8 cellular contexts compared by ENCODE assay signal in the genomic region with DNA sequence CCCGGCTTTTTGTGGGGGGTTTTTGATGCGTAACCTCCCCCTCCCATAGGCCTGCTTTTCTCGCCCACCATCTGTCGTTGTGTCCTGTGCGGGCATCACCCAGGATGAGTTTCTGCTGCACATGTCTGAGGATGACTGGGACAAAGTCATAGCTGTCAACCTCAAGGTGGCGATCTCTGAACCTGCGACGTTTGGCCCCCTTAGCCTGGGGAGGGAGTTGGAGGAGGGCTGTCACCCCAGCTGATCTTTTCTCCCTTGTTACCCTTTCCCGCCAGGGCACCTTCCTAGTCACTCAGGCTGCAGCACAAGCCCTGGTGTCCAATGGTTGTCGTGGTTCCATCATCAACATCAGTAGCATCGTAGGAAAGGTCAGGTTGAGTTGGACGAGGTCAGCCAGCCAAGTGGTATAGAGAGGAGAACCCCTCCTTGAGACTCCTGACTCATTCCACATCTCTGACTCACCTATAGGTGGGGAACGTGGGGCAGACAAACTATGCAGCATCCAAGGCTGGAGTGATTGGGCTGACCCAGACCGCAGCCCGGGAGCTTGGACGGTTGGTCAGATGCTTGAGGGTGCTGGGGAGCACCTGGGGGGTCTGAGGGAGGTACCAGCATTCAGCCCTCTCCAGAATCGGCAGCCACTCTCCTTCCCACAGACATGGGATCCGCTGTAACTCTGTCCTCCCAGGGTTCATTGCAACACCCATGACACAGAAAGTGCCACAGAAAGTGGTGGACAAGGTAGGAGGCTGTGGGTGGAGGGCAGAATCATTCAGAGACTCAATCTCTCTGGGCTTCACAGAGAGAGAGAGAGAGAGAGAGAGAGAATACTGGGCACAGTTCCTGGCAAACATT. TPM values are rescaled to one million over a fixed set of nuclear protein-coding genes. Genes with fewer than 3 reads are reported as not detected.
DNase-seq lines count a peak whose midpoint lies in the region; ATAC-seq and TF ChIP-seq lines count a peak whose summit lies in the region.

No MANE protein-coding gene starts in this region.

- H3K4me1 ChIP-seq in BLaER1 treated with 17β-estradiol and CSF1 and Interleukin-3, amounts not matched to agents 10 nM and 100 nM, result peaks cover 54 to 68% (median 58%) of the 10 kb centered on the region in 10 experiments
- peaks cover 42% of the 10 kb centered on the region for H3K4me1 ChIP-seq in smooth muscle cell (ENCODE audit: low read depth)

- H3K4me3 Mint-ChIP-seq in activated CD8-positive, alpha-beta T cell treated with anti-CD3 and anti-CD28 coated beads, Interleukin-2, amount 10 ng/mL, durations not matched to agents 7 days and 5 days, result peak overlapping the region; percentile 91

- peak overlapping the region; percentile 92 for H3K27ac Mint-ChIP-seq in activated CD8-positive, alpha-beta T cell treated with anti-CD3 and anti-CD28 coated beads, Interleukin-2, amount 10 ng/mL, durations not matched to agents 7 days and 5 days

- POLR2A ChIA-PET in activated CD8-positive, alpha-beta T cell treated with anti-CD3 and anti-CD28 coated beads, Interleukin-2, amount 10 ng/mL, durations not matched to agents 7 days and 5 days (lab: Charles Lee), result interaction anchor here (0.9 to 2.4 kb wide), 4 partner anchors 8 to 233 kb away, joined by 3 to 12 read pairs (median 6); a partner anchor contains a TSS

- CTCF ChIA-PET in activated CD8-positive, alpha-beta T cell treated with anti-CD3 and anti-CD28 coated beads, Interleukin-2, amount 10 ng/mL, durations not matched to agents 7 days and 5 days (lab: Charles Lee), result interaction anchor here (0.5 to 2.4 kb wide), 4 partner anchors 10 to 47 kb away, joined by 3 to 28 read pairs (median 6); no protein-coding TSS in a partner anchor

- H3K4me3 ChIP-seq in BLaER1 treated with 17β-estradiol and CSF1 and Interleukin-3, amounts not matched to agents 10 nM and 100 nM, result peak overlapping the region; percentile 65 to 83 (median 73)
- H3K4me3 ChIP-seq in smooth muscle cell, result peak overlapping the region; percentile 88

- H2AFZ ChIP-seq in smooth muscle cell (ENCODE audit: low read depth), result no peak overlapping the region

- peaks cover 46% of the 10 kb centered on the region for H3K36me3 Mint-ChIP-seq in activated CD8-positive, alpha-beta T cell treated with anti-CD3 and anti-CD28 coated beads, Interleukin-2, amount 10 ng/mL, durations not matched to agents 7 days and 5 days (ENCODE audit: low read depth)

- peak overlapping the region; percentile 67 to 87 (median 80) for H3K9ac ChIP-seq in BLaER1 treated with 17β-estradiol and CSF1 and Interleukin-3, amounts not matched to agents 10 nM and 100 nM
- H3K9ac ChIP-seq in smooth muscle cell (ENCODE audit: low read depth), result peak overlapping the region; percentile 89

- peaks cover 34% of the 10 kb centered on the region for H3K79me2 ChIP-seq in smooth muscle cell (ENCODE audit: low read depth)

- peak; percentile 92 for DNase-seq in HK-2 (ENCODE audit: unreplicated experiment)
- DNase-seq in activated CD8-positive, alpha-beta T cell treated with anti-CD3 and anti-CD28 coated beads, Interleukin-2, amount 10 ng/mL, durations not matched to agents 7 days and 5 days, result peak; percentile 51
- peak; percentile 97 for DNase-seq in glomerular visceral epithelial cell (ENCODE audit: extremely low spot score)
- DNase-seq in smooth muscle cell (lab: John Stamatoyannopoulos, UW; ENCODE audit: unreplicated experiment), result no peak
- DNase-seq in NCI-H1694 (lab: John Stamatoyannopoulos, UW), result no peak
- DNase-seq in foreskin melanocyte, result no peak
- DNase-seq in NK-92 treated with Interleukin-12 subunit alpha and Interleukin-12 subunit beta, amount 100 ng/mL, for 24 hours (lab: John Stamatoyannopoulos, UW), result no peak

- peak overlapping the region; percentile 93 to 100 (median 100) for H3K4me2 ChIP-seq in BLaER1 treated with 17β-estradiol and CSF1 and Interleukin-3, amounts not matched to agents 10 nM and 100 nM
- peak overlapping the region; percentile 100 for H3K4me2 ChIP-seq in smooth muscle cell

- no peaks in the 10 kb centered on the region for H3K27me3 Mint-ChIP-seq in activated CD8-positive, alpha-beta T cell treated with anti-CD3 and anti-CD28 coated beads, Interleukin-2, amount 10 ng/mL, durations not matched to agents 7 days and 5 days (ENCODE audit: low read depth)

- peak; percentile 10 for TF ChIP-seq CTCF in smooth muscle cell (IDR thresholded peaks at IDR 0.05; ENCODE audit: borderline replicate concordance, insufficient read depth, poor library complexity, severe bottlenecking)

- H3K36me3 ChIP-seq in BLaER1 treated with 17β-estradiol and CSF1 and Interleukin-3, amounts not matched to agents 10 nM and 100 nM, result peaks cover 28 to 38% (median 35%) of the 10 kb centered on the region in 11 experiments
- peaks cover 6% of the 10 kb centered on the region for H3K36me3 ChIP-seq in smooth muscle cell (ENCODE audit: low read depth)

- H3F3A ChIP-seq in smooth muscle cell (ENCODE audit: low read depth), result peaks cover 18% of the 10 kb centered on the region

- peaks cover 0 to 23% (median 10%) of the 10 kb centered on the region in 11 experiments; a peak in 11 of 22 replicates for H3K27me3 ChIP-seq in BLaER1 treated with 17β-estradiol and CSF1 and Interleukin-3, amounts not matched to agents 10 nM and 100 nM
- no peaks in the 10 kb centered on the region for H3K27me3 ChIP-seq in smooth muscle cell (ENCODE audit: low read depth)

- ATAC-seq in activated CD8-positive, alpha-beta T cell treated with anti-CD3 and anti-CD28 coated beads, Interleukin-2, amount 10 ng/mL, durations not matched to agents 7 days and 5 days, result no peak

- no peaks in the 10 kb centered on the region for H3K9me3 Mint-ChIP-seq in activated CD8-positive, alpha-beta T cell treated with anti-CD3 and anti-CD28 coated beads, Interleukin-2, amount 10 ng/mL, durations not matched to agents 7 days and 5 days (ENCODE audit: insufficient read depth)

- peak overlapping the region in 5 of 11 experiments; percentile 54 to 67 (median 63); a peak in 11 of 22 replicates for H3K27ac ChIP-seq in BLaER1 treated with 17β-estradiol and CSF1 and Interleukin-3, amounts not matched to agents 10 nM and 100 nM
- peak overlapping the region; percentile 94 for H3K27ac ChIP-seq in smooth muscle cell (ENCODE audit: low read depth)

- no peaks in the 10 kb centered on the region for H3K9me3 ChIP-seq in BLaER1 treated with 17β-estradiol and CSF1 and Interleukin-3, amounts not matched to agents 10 nM and 100 nM (replicated peaks in 1 of 11)
- no peaks in the 10 kb centered on the region for H3K9me3 ChIP-seq in smooth muscle cell (replicated peaks; ENCODE audit: low read depth)

- H3K4me1 Mint-ChIP-seq in activated CD8-positive, alpha-beta T cell treated with anti-CD3 and anti-CD28 coated beads, Interleukin-2, amount 10 ng/mL, durations not matched to agents 7 days and 5 days (ENCODE audit: low read depth), result peaks cover 72% of the 10 kb centered on the region

- H4K20me1 ChIP-seq in BLaER1 treated with 17β-estradiol and CSF1 and Interleukin-3, amounts not matched to agents 10 nM and 100 nM, result peaks cover 0 to 35% (median 6%) of the 10 kb centered on the region in 11 experiments; a peak in 8 of 22 replicates
- peaks cover 34% of the 10 kb centered on the region for H4K20me1 ChIP-seq in smooth muscle cell (ENCODE audit: low read depth)

- 22% methylated on average over 18 of the region's 18 CpGs for WGBS in smooth muscle cell (ENCODE audit: low lambda C conversion rate)

RNA-seq across cellular contexts. Expression of a gene that starts 0.9 kb away (rescaled TPM):
- total RNA-seq in activated CD8-positive, alpha-beta T cell treated with anti-CD3 and anti-CD28 coated beads, Interleukin-2, amount 10 ng/mL, durations not matched to agents 7 days and 5 days, result 10 to 100 TPM; 13.9 to 14.1 TPM
- total RNA-seq in smooth muscle cell, result 2.9 and 4.9 TPM in 2 replicates
- 3.7 and 9.6 TPM in 2 replicates for polyA plus RNA-seq in smooth muscle cell

RNA-seq across cellular contexts. Expression of a gene that starts 2.9 kb away (rescaled TPM):
- total RNA-seq in activated CD8-positive, alpha-beta T cell treated with anti-CD3 and anti-CD28 coated beads, Interleukin-2, amount 10 ng/mL, durations not matched to agents 7 days and 5 days, result 10 to 100 TPM; 39.8 to 44.6 TPM
- 23.4 and 32.2 TPM in 2 replicates for total RNA-seq in smooth muscle cell
- 31.6 and 35.1 TPM in 2 replicates for polyA plus RNA-seq in smooth muscle cell

RNA-seq across cellular contexts. Expression of a gene that starts 4.7 kb away (rescaled TPM):
- 10 to 100 TPM; 45.6 to 50.8 TPM for total RNA-seq in activated CD8-positive, alpha-beta T cell treated with anti-CD3 and anti-CD28 coated beads, Interleukin-2, amount 10 ng/mL, durations not matched to agents 7 days and 5 days
- 112 and 140 TPM in 2 replicates for total RNA-seq in smooth muscle cell
- polyA plus RNA-seq in smooth muscle cell, result 87.2 and 89.5 TPM in 2 replicates

RNA-seq across cellular contexts. Expression of a gene that starts 4.9 kb away (rescaled TPM):
- total RNA-seq in activated CD8-positive, alpha-beta T cell treated with anti-CD3 and anti-CD28 coated beads, Interleukin-2, amount 10 ng/mL, durations not matched to agents 7 days and 5 days, result 10 to 100 TPM; 33.5 to 34.5 TPM
- 24.3 and 25.7 TPM in 2 replicates for total RNA-seq in smooth muscle cell
- 28.2 and 33.7 TPM in 2 replicates for polyA plus RNA-seq in smooth muscle cell

RNA-seq across cellular contexts. Expression of a gene that starts 13.1 kb away (rescaled TPM):
- under 1 TPM; 0.71 to 0.83 TPM for total RNA-seq in activated CD8-positive, alpha-beta T cell treated with anti-CD3 and anti-CD28 coated beads, Interleukin-2, amount 10 ng/mL, durations not matched to agents 7 days and 5 days
- total RNA-seq in smooth muscle cell, result 0.36 and 1.1 TPM in 2 replicates
- 1.2 and 1.5 TPM in 2 replicates for polyA plus RNA-seq in smooth muscle cell

Comparison
In these comparisons a context has a peak if more than half of its experiments do, and no peak if none do; other contexts are left out.
1. DNase-seq: peak in HK-2 (single experiment), activated CD8-positive, alpha-beta T cell treated with anti-CD3 and anti-CD28 coated beads, Interleukin-2, amount 10 ng/mL, durations not matched to agents 7 days and 5 days (single experiment) and glomerular visceral epithelial cell (single experiment); none in smooth muscle cell (single experiment), NCI-H1694 (single experiment), foreskin melanocyte (single experiment) and NK-92 treated with Interleukin-12 subunit alpha and Interleukin-12 subunit beta, amount 100 ng/mL, for 24 hours (single experiment).